ENCODE assay signal across 14 cellular contexts in the genomic region with DNA sequence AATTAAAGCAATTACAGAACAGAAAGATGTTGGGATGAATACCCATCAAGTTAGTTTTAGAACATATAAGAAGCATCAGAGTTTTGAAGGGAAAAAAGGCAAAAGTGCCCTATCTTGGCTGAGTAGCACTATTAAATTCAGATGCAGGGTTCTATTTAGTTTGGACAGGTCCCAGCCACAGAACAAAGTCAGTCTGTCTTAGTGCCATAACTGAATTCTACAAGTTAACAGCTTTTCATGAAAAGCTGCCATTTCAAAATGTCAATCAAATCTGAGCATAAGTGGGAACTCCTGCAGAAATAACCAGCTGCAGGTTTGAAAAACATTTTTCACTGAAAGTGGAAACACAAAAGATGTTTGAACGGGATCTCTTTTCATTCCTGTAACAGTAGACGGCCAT.
DNase-seq lines count a peak whose midpoint lies in the region; ATAC-seq, FAIRE-seq and TF ChIP-seq lines count a peak whose summit lies in the region.
"Had no signal": no experiment of that assay in that cellular context is flagged by ENCODE, and none has a peak within 500 bp of the region (broad histone marks: within the 10 kb centered on the region; RNA-seq: fewer than 3 reads in every experiment).

No MANE protein-coding gene starts in this region.

- peaks cover 3% of the 10 kb centered on the region for H3K9me3 Mint-ChIP-seq in chondrocyte (ENCODE audit: low read depth)
- H3K9me3 Mint-ChIP-seq: CD8-positive, alpha-beta T cell; IgD-negative memory B cell had no signal

- DNase-seq in NCI-H1105 (lab: John Stamatoyannopoulos, UW) (peak; percentile 67), NCI-H146 treated with DMSO at 0.1 percent for 48 hours (lab: John Stamatoyannopoulos, UW; ENCODE audit: unreplicated experiment) (peak; percentile 34), NCI-H69 (lab: John Stamatoyannopoulos, UW) (peak; percentile 8), chondrocyte (ENCODE audit: low spot score) (no peak), frontal cortex (ENCODE audit: low spot score in 2 of 2) (no peak), NOMO-1 (lab: John Stamatoyannopoulos, UW; ENCODE audit: unreplicated experiment in 2 of 2) (no peak)
- DNase-seq: BE2C; CD8-positive, alpha-beta T cell; NCI-H187 treated with DMSO at 0.1 percent for 48 hours; NCI-H510A; PC-3; T-helper 9 cell had no signal

- H3K4me1 Mint-ChIP-seq in chondrocyte (ENCODE audit: low read depth) = peaks cover 61% of the 10 kb centered on the region
- H3K4me1 Mint-ChIP-seq: IgD-negative memory B cell had no signal

- FAIRE-seq in frontal cortex (lab: Jason Lieb, UNC) = no peak

- H3K27me3 Mint-ChIP-seq in chondrocyte (ENCODE audit: low read depth) = no peaks in the 10 kb centered on the region
- H3K27me3 Mint-ChIP-seq: IgD-negative memory B cell had no signal

- H3K36me3 Mint-ChIP-seq in chondrocyte (ENCODE audit: low read depth) = no peaks in the 10 kb centered on the region

- no peak for TF ChIP-seq CTCF in chondrocyte (IDR thresholded peaks at IDR 0.05)

- no peak overlapping the region for H3K4me3 Mint-ChIP-seq in chondrocyte (ENCODE audit: unreplicated experiment)
- H3K4me3 Mint-ChIP-seq: CD8-positive, alpha-beta T cell; IgD-negative memory B cell had no signal

- peak overlapping the region; percentile 50 for H3K27ac Mint-ChIP-seq in chondrocyte (ENCODE audit: unreplicated experiment)
- H3K27ac Mint-ChIP-seq: CD8-positive, alpha-beta T cell; IgD-negative memory B cell had no signal

- no peak for ATAC-seq in HG02981 (IDR thresholded peaks at IDR 0.05; ENCODE audit: unreplicated experiment)
- ATAC-seq: CD8-positive, alpha-beta T cell; PC-3 had no signal

Comparison
In these comparisons a context has a peak if more than half of its experiments do, and no peak if none do; other contexts are left out.
1. DNase-seq: peak in NCI-H1105 (single experiment), NCI-H146 treated with DMSO at 0.1 percent for 48 hours (single experiment) and NCI-H69 (single experiment); none in chondrocyte (single experiment), frontal cortex (0 of 2) and NOMO-1 (0 of 2).